Comparison of ENCODE assay signal across 3 cellular contexts in genomic region chr6:121887724-121888123, GRCh38.
"Had no signal": no experiment of that assay in that cellular context is flagged by ENCODE, and none has a peak within 500 bp of the region (broad histone marks: within the 10 kb centered on the region; RNA-seq: fewer than 3 reads in every experiment).

No MANE protein-coding gene starts in this region.

- ATAC-seq: GM12878 had no signal

- H3K4me3 ChIP-seq: GM12878 had no signal

- DNase-seq: GDM1, GF-D8 had no signal
